8 cellular contexts compared by ENCODE assay signal in the genomic region with DNA sequence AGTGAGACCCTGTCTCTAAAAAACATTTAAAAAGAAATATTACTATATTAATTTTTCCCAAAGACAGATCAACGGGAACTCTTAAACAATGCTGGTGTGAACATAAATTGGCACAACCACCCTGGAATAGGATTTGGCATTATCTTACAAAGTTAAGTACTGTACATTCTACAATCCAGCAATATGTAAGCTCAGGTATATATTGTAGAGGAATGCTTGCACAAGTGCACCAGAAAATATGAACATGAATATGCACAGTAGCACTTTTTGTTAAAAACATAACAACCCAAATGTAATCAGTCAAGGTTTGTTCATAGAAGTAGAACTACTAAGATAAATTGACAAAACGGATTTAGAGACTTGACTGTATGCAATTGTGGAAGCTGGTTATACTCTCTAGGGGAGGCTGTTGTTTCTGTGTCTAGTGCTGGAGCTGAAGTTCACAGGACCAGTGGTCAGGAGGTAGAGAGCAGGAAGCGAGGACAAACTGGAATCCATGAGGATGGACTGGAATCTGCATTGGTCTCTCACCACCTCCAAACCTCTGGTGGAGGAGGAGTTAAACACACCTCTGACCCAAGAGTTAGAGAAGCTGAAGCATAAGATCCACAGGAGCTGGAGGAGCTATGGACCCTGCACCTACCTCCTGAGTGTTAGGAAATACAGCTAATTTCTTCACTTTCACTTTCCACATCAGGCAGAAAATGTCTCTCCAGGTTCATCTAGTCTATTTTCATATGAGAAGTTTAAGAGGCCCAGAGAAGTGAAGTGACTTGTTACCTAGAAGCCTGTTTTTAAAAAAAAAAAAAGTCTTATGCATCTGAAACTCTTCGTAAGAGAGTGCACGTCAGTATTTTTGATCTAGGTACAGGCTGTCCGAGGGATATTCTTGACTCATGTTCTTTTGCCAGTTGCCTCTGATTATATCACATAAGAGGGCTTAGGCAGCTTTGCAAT. TPM values are rescaled to one million over a fixed set of nuclear protein-coding genes. Genes with fewer than 3 reads are reported as not detected.
DNase-seq lines count a peak whose midpoint lies in the region; ATAC-seq and TF ChIP-seq lines count a peak whose summit lies in the region.

No MANE protein-coding gene starts in this region.

- no CpG with 5 or more reads among the region's 6 CpGs for WGBS in H9 (ENCODE audit: extremely low coverage, insufficient read length, low lambda C conversion rate)

- H3K79me2 ChIP-seq in PC-9 (ENCODE audit: low read depth) (no peaks in the 10 kb centered on the region), H9 (ENCODE audit: insufficient read depth, low read length) (no peaks in the 10 kb centered on the region)

- intact Hi-C loops in PC-9 (cut with micrococcal nuclease; ENCODE audit: unreplicated experiment): loop anchor here (10.0 kb wide), 1 partner anchor 106 kb away; no protein-coding TSS in a partner anchor

- H3K4me3 Mint-ChIP-seq in stimulated activated memory B cell treated with anti-CD40 and anti-IgM and Interleukin-4, amounts not matched to agents 10 μg/mL and 1 μg/mL and 100 μg/mL, for 72 hours: peak overlapping the region; percentile 71
- no peak overlapping the region for H3K4me3 Mint-ChIP-seq in H9

- peak; percentile 57 for ATAC-seq in GM21526 (IDR thresholded peaks at IDR 0.05; ENCODE audit: low FRiP score, unreplicated experiment)
- ATAC-seq in stimulated activated memory B cell treated with anti-CD40 and anti-IgM and Interleukin-4, amounts not matched to agents 10 μg/mL and 1 μg/mL and 100 μg/mL, for 72 hours: peak; percentile 64

- peak overlapping the region; percentile 10; the same call in 1 of the 2 replicates for H3K4me2 ChIP-seq in PC-9
- no peak overlapping the region for H3K4me2 ChIP-seq in H9 (ENCODE audit: insufficient read depth, insufficient read length, low read length)

- no peak overlapping the region for H4K5ac ChIP-seq in H9 (ENCODE audit: insufficient read length, low read depth, low read length)

- no peaks in the 10 kb centered on the region for H3K9me2 ChIP-seq in PC-9 (ENCODE audit: insufficient read depth)

- no peak overlapping the region for H2BK120ac ChIP-seq in H9 (ENCODE audit: low read depth, low read length, poor library complexity, severe bottlenecking)

- H3K4me3 ChIP-seq in PC-9 (no peak overlapping the region), fibroblast of villous mesenchyme (ENCODE audit: low read depth, low read length) (peak overlapping the region; percentile 51), brain microvascular endothelial cell (ENCODE audit: low read depth, low read length) (no peak overlapping the region)

- no peak overlapping the region for H3K27ac ChIP-seq in PC-9
- no peak overlapping the region for H3K27ac ChIP-seq in H9 (ENCODE audit: insufficient read length, low read depth, low read length)
- H3K27ac ChIP-seq in brain microvascular endothelial cell: no peak overlapping the region

- no TSS peak for BruUV-seq in PC-9 (replicated peaks; lab: Mats Ljungman, UMichigan)

- no peak overlapping the region for H2BK5ac ChIP-seq in H9 (ENCODE audit: insufficient read length, low read length)

- H2AK5ac ChIP-seq in H9 (ENCODE audit: insufficient read length, low read length): no peak overlapping the region

- no peak overlapping the region for H3K9ac ChIP-seq in H9 (ENCODE audit: extremely low read depth, insufficient read length, low read length)

- DNase-seq in Caki2 (ENCODE audit: low read depth): peak; percentile 16
- no peak for DNase-seq in PC-9
- DNase-seq in fibroblast of villous mesenchyme (ENCODE audit: low read depth): peak; percentile 34
- DNase-seq in H9: no peak
- DNase-seq in brain microvascular endothelial cell: no peak
- no peak for DNase-seq in central memory CD4-positive, alpha-beta T cell

- no peaks in the 10 kb centered on the region for H3K23me2 ChIP-seq in H9 (ENCODE audit: insufficient read length, low read depth, low read length, poor library complexity, severe bottlenecking)

- H3K4me1 Mint-ChIP-seq in stimulated activated memory B cell treated with anti-CD40 and anti-IgM and Interleukin-4, amounts not matched to agents 10 μg/mL and 1 μg/mL and 100 μg/mL, for 72 hours: peaks cover 16% of the 10 kb centered on the region
- peaks cover 0 to 3% of the 10 kb centered on the region in 2 experiments; a peak in 2 of 4 replicates for H3K4me1 Mint-ChIP-seq in H9

- H3K27me3 Mint-ChIP-seq in stimulated activated memory B cell treated with anti-CD40 and anti-IgM and Interleukin-4, amounts not matched to agents 10 μg/mL and 1 μg/mL and 100 μg/mL, for 72 hours: no peaks in the 10 kb centered on the region
- H3K27me3 Mint-ChIP-seq in H9 (ENCODE audit: low read depth): no peaks in the 10 kb centered on the region

- H3K9me3 Mint-ChIP-seq in stimulated activated memory B cell treated with anti-CD40 and anti-IgM and Interleukin-4, amounts not matched to agents 10 μg/mL and 1 μg/mL and 100 μg/mL, for 72 hours: no peaks in the 10 kb centered on the region
- peaks cover 0 to 4% of the 10 kb centered on the region in 2 experiments; a peak in 3 of 5 replicates for H3K9me3 Mint-ChIP-seq in H9

- H3K27me3 ChIP-seq in PC-9 (ENCODE audit: insufficient read depth, low read depth) (no peaks in the 10 kb centered on the region), H9 (ENCODE audit: insufficient read depth, low read length) (no peaks in the 10 kb centered on the region), brain microvascular endothelial cell (replicated peaks) (no peaks in the 10 kb centered on the region)

- no peaks in the 10 kb centered on the region for H3K36me3 ChIP-seq in PC-9 (ENCODE audit: low read depth)
- no peaks in the 10 kb centered on the region for H3K36me3 ChIP-seq in brain microvascular endothelial cell (replicated peaks)

- H4K8ac ChIP-seq in H9 (replicated peaks; ENCODE audit: insufficient read length, low read depth, low read length): no peak overlapping the region

- in situ Hi-C loops in Caki2 (cut with HindIII; ENCODE audit: low pct_unique_long_range_greater_than_20kb, low sequenced_read_pairs) (no loop called here), brain microvascular endothelial cell (cut with HindIII; ENCODE audit: low pct_ligation_motif_present, low sequenced_read_pairs) (no loop called here)

- H2BK15ac ChIP-seq in H9 (ENCODE audit: low read depth, low read length): no peak overlapping the region

- no peak overlapping the region for H2BK20ac ChIP-seq in H9 (ENCODE audit: low read depth, low read length, poor library complexity, severe bottlenecking)

- TF ChIP-seq CTCF in PC-9 (conservative IDR thresholded peaks at IDR 0.05) (no peak), fibroblast of villous mesenchyme (IDR thresholded peaks at IDR 0.05; ENCODE audit: insufficient read depth, low read depth, low read length) (no peak), H9 (conservative IDR thresholded peaks at IDR 0.05) (no peak), brain microvascular endothelial cell (IDR thresholded peaks at IDR 0.05; ENCODE audit: low read depth, low read length, missing control alignments) (no peak)

- H3K9me3 ChIP-seq in PC-9 (ENCODE audit: insufficient read depth, low read depth) (no peaks in the 10 kb centered on the region), H9 (ENCODE audit: control insufficient read depth, low read depth, low read length) (no peaks in the 10 kb centered on the region)

- H2BK12ac ChIP-seq in H9 (ENCODE audit: insufficient read length, low read depth, low read length): no peak overlapping the region

- H3K23ac ChIP-seq in H9 (ENCODE audit: insufficient read length, low read depth, low read length): no peak overlapping the region

- CTCF ChIA-PET in PC-9 (lab: Charles Lee): interaction anchor here (0.7 to 0.9 kb wide), 2 partner anchors 8 to 176 kb away, joined by 5 to 7 read pairs; no protein-coding TSS in a partner anchor

- no peaks in the 10 kb centered on the region for H3K4me1 ChIP-seq in PC-9 (replicated peaks; ENCODE audit: insufficient read depth)
- H3K4me1 ChIP-seq in H9 (ENCODE audit: insufficient read depth, low read length): no peaks in the 10 kb centered on the region

- H3K4ac ChIP-seq in H9 (ENCODE audit: low read depth, low read length): no peak overlapping the region

- POLR2A ChIA-PET in PC-9 (lab: Charles Lee; ENCODE audit: unreplicated experiment): no interaction called here

- H3F3A ChIP-seq in PC-9 (ENCODE audit: insufficient read depth, low read depth): no peaks in the 10 kb centered on the region

- H4K20me1 ChIP-seq in PC-9 (ENCODE audit: insufficient read depth) (no peaks in the 10 kb centered on the region), H9 (ENCODE audit: control insufficient read depth, insufficient read depth, insufficient read length) (no peaks in the 10 kb centered on the region)

- no peaks in the 10 kb centered on the region for H3K36me3 Mint-ChIP-seq in stimulated activated memory B cell treated with anti-CD40 and anti-IgM and Interleukin-4, amounts not matched to agents 10 μg/mL and 1 μg/mL and 100 μg/mL, for 72 hours
- H3K36me3 Mint-ChIP-seq in H9 (ENCODE audit: insufficient read depth in 1 of 3, low read depth in 3 of 3): no peaks in the 10 kb centered on the region; a peak in 1 of 7 replicates

- no peak overlapping the region for H3K18ac ChIP-seq in H9 (ENCODE audit: insufficient read length, low read depth, low read length)

- no peak overlapping the region for H4K91ac ChIP-seq in H9 (ENCODE audit: insufficient read length, low read depth, low read length)

- H3K79me1 ChIP-seq in H9 (ENCODE audit: insufficient read depth, low read depth, low read length, poor library complexity, severe bottlenecking): no peaks in the 10 kb centered on the region

- H2AFZ ChIP-seq in PC-9: no peak overlapping the region
- H2AFZ ChIP-seq in H9 (ENCODE audit: low read length): no peak overlapping the region

- no peak overlapping the region for H3T11ph ChIP-seq in H9 (ENCODE audit: low read length)

- H3K27ac Mint-ChIP-seq in stimulated activated memory B cell treated with anti-CD40 and anti-IgM and Interleukin-4, amounts not matched to agents 10 μg/mL and 1 μg/mL and 100 μg/mL, for 72 hours: peak overlapping the region; percentile 62
- no peak overlapping the region for H3K27ac Mint-ChIP-seq in H9

- H3K14ac ChIP-seq in H9 (ENCODE audit: insufficient read depth, low read length): no peak overlapping the region

- H3K56ac ChIP-seq in H9 (ENCODE audit: insufficient read length, low read depth, low read length): no peak overlapping the region

RNA-seq across cellular contexts. Expression of a gene that starts 20.3 kb away (rescaled TPM):
- total RNA-seq in Caki2 (2014; rRNA removed; shearing (Covaris generic); ENCODE audit: low replicate concordance): 7.4 TPM in 2 replicates
- total RNA-seq in PC-9 (2021) (11.0 and 13.8 TPM in 2 replicates), fibroblast of villous mesenchyme (57.3 and 71.2 TPM in 2 replicates), H9 (2021) (13.7 and 13.8 TPM in 2 replicates)

Comparison
In these comparisons a context has a peak if more than half of its experiments do, and no peak if none do; other contexts are left out.
1. DNase-seq: peak in Caki2 (single experiment) and fibroblast of villous mesenchyme (single experiment); none in PC-9 (0 of 2), H9 (single experiment), brain microvascular endothelial cell (single experiment) and central memory CD4-positive, alpha-beta T cell (single experiment).